Comparison of ENCODE assay signal across 17 cellular contexts in genomic region chr21:43304206-43304605, GRCh38.
"Had no signal": no experiment of that assay in that cellular context is flagged by ENCODE, and none has a peak within 500 bp of the region (broad histone marks: within the 10 kb centered on the region; RNA-seq: fewer than 3 reads in every experiment).

No MANE protein-coding gene starts in this region.

- H3K27ac Mint-ChIP-seq: activated CD4-positive, alpha-beta T cell treated with anti-CD3 and anti-CD28 coated beads, Interleukin-2, amount 10 ng/mL, durations not matched to agents 24 days and 14 days; activated naive CD4-positive, alpha-beta T cell treated with anti-CD3 and anti-CD28 coated beads for 36 hours; activated T-helper 17 cell treated with anti-CD3 and anti-CD28 coated beads, Interleukin-2, amount 50 U/mL, for 72 hours; endodermal cell; progenitor cell of endocrine pancreas; T-cell had no signal

- H3K27me3 ChIP-seq: adrenal gland, brain microvascular endothelial cell, thyroid gland, vagina had no signal

- H3K4me1 ChIP-seq: adrenal gland had no signal

- H3K9me3 Mint-ChIP-seq: activated CD4-positive, alpha-beta T cell treated with anti-CD3 and anti-CD28 coated beads, Interleukin-2, amount 10 ng/mL, durations not matched to agents 24 days and 14 days; activated naive CD4-positive, alpha-beta T cell treated with anti-CD3 and anti-CD28 coated beads for 36 hours; activated T-helper 17 cell treated with anti-CD3 and anti-CD28 coated beads, Interleukin-2, amount 50 U/mL, for 72 hours; endodermal cell; naive thymus-derived CD8-positive, alpha-beta T cell; T-cell had no signal

- H3K4me3 ChIP-seq: adrenal gland, mucosa of descending colon, thyroid gland, vagina had no signal

- H3K4me3 Mint-ChIP-seq: activated CD4-positive, alpha-beta T cell treated with anti-CD3 and anti-CD28 coated beads, Interleukin-2, amount 10 ng/mL, durations not matched to agents 24 days and 14 days; activated naive CD4-positive, alpha-beta T cell treated with anti-CD3 and anti-CD28 coated beads for 36 hours; activated T-helper 17 cell treated with anti-CD3 and anti-CD28 coated beads, Interleukin-2, amount 50 U/mL, for 72 hours; endodermal cell; naive thymus-derived CD8-positive, alpha-beta T cell; T-cell had no signal

- H3K4me1 Mint-ChIP-seq: endodermal cell had no signal

- H3K36me3 ChIP-seq: adrenal gland, brain microvascular endothelial cell, thyroid gland, vagina, WERI-Rb-1 had no signal

- ATAC-seq: activated T-helper 17 cell treated with anti-CD3 and anti-CD28 coated beads, Interleukin-2, amount 50 U/mL, for 72 hours; mucosa of descending colon; naive thymus-derived CD8-positive, alpha-beta T cell; T-cell had no signal

- DNase-seq: activated CD4-positive, alpha-beta T cell treated with anti-CD3 and anti-CD28 coated beads, Interleukin-2, amount 10 ng/mL, durations not matched to agents 24 days and 14 days; activated CD8-positive, alpha-beta memory T cell treated with anti-CD3 and anti-CD28 coated beads for 24 hours; activated naive CD4-positive, alpha-beta T cell treated with anti-CD3 and anti-CD28 coated beads for 36 hours; brain microvascular endothelial cell; endodermal cell; erythroblast; nucleus accumbens; stimulated activated CD4-positive, alpha-beta T cell treated with anti-CD3 and anti-CD28 coated beads, Interleukin-4, amount 100 ng/mL, for 24 hours; T-cell; thyroid gland; WERI-Rb-1 had no signal

- H3K27ac ChIP-seq: adrenal gland, brain microvascular endothelial cell, thyroid gland, vagina, WERI-Rb-1 had no signal

- H3K36me3 Mint-ChIP-seq: naive thymus-derived CD8-positive, alpha-beta T cell; T-cell had no signal

- H3K27me3 Mint-ChIP-seq: activated CD4-positive, alpha-beta T cell treated with anti-CD3 and anti-CD28 coated beads, Interleukin-2, amount 10 ng/mL, durations not matched to agents 24 days and 14 days had no signal

- H3K9me3 ChIP-seq: adrenal gland, mucosa of descending colon, thyroid gland, vagina had no signal
